Comparison of ENCODE assay signal across 34 cellular contexts in the genomic region with DNA sequence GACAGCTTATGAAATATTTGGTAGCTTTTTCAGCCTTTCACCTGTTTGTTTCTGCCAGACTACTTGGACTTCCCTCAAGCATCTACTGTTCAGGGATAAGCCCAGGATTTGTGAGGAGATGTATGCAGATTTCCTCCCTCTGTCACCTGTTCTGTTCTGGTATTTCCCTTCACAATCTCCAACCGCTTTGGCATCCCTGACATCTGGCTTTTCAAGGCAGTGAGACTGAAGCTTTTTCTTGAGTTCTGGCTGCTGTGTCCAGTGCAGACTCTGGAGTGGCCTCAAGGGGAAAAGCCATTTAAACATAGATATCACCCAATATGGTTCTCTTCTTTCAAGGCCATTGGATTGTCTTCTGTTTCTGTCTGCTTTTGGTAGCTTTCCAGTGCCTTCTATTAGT.
"Had no signal": no experiment of that assay in that cellular context is flagged by ENCODE, and none has a peak within 500 bp of the region (broad histone marks: within the 10 kb centered on the region; RNA-seq: fewer than 3 reads in every experiment).

No MANE protein-coding gene starts in this region.

- ATAC-seq: activated CD4-positive, alpha-beta T cell treated with anti-CD3 and anti-CD28 coated beads for 36 hours; activated CD4-positive, CD25-positive, alpha-beta regulatory T cell treated with anti-CD3 and anti-CD28 coated beads, Interleukin-2, amount 50 U/mL, for 24 hours; activated CD8-positive, alpha-beta T cell treated with anti-CD3 and anti-CD28 coated beads, Interleukin-2, amount 10 ng/mL, durations not matched to agents 7 days and 5 days; activated naive CD4-positive, alpha-beta T cell treated with anti-CD3 and anti-CD28 coated beads, Interleukin-2, amount 50 U/mL, for 72 hours; activated T-cell treated with anti-CD3 and anti-CD28 coated beads, Interleukin-2, amount 50 U/mL, for 4 hours; PC-3 had no signal

- H3K4me3 ChIP-seq: adrenal gland, MG63, Peyer's patch, SJSA1 had no signal

- FAIRE-seq: TTC549 had no signal

- H3K36me3 ChIP-seq: adrenal gland, brain microvascular endothelial cell, MG63, Peyer's patch, SJSA1 had no signal

- H3K27me3 ChIP-seq: adrenal gland, brain microvascular endothelial cell, Peyer's patch, SJSA1 had no signal

- H3K27ac ChIP-seq: adrenal gland, brain microvascular endothelial cell, SJSA1 had no signal

- DNase-seq: activated CD4-positive, alpha-beta T cell treated with anti-CD3 and anti-CD28 coated beads for 36 hours; activated CD4-positive, alpha-beta T cell treated with anti-CD3 and anti-CD28 coated beads, Interleukin-2, amount 10 ng/mL, durations not matched to agents 7 days and 5 days; activated CD4-positive, alpha-beta T cell treated with anti-CD3 and anti-CD28 coated beads, Interleukin-2, amount 50 U/mL, for 48 hours; activated CD8-positive, alpha-beta memory T cell treated with anti-CD3 and anti-CD28 coated beads, Interleukin-2, amount 50 U/mL, for 4 hours; activated CD8-positive, alpha-beta T cell treated with anti-CD3 and anti-CD28 coated beads, Interleukin-2, amount 10 ng/mL, durations not matched to agents 7 days and 5 days; activated gamma-delta T cell treated with Interleukin-2 at 50 U/mL for 16 hours; activated naive CD4-positive, alpha-beta T cell treated with anti-CD3 and anti-CD28 coated beads for 36 hours; activated T-cell treated with anti-CD3 and anti-CD28 coated beads for 4 hours; activated T-cell treated with anti-CD3 and anti-CD28 coated beads, Interleukin-2, amount 50 U/mL, for 4 hours; adrenal gland; brain microvascular endothelial cell; Kasumi-1; KG1; MG63; NCI-H1048; NCI-H1105 treated with DMSO at 0.1 percent for 48 hours; NCI-H1436; NCI-H1694; NCI-H1930; NCI-H2081 treated with DMSO at 0.1 percent for 48 hours; NCI-H226; NCI-H446 treated with DMSO at 0.1 percent for 48 hours; NCI-H524; NCI-H69; NK-92 treated with Interleukin-12 subunit alpha and Interleukin-12 subunit beta, amount 100 ng/mL, for 24 hours; PC-3; Peyer's patch; RPMI8226; SHP77 treated with DMSO at 0.1 percent for 48 hours; SK-N-SH had no signal

- H3K9me3 ChIP-seq: Peyer's patch, SJSA1, SK-N-SH had no signal

- H3K4me1 ChIP-seq: adrenal gland, SJSA1 had no signal
